ENCODE assay signal across 1 cellular context in the genomic region with DNA sequence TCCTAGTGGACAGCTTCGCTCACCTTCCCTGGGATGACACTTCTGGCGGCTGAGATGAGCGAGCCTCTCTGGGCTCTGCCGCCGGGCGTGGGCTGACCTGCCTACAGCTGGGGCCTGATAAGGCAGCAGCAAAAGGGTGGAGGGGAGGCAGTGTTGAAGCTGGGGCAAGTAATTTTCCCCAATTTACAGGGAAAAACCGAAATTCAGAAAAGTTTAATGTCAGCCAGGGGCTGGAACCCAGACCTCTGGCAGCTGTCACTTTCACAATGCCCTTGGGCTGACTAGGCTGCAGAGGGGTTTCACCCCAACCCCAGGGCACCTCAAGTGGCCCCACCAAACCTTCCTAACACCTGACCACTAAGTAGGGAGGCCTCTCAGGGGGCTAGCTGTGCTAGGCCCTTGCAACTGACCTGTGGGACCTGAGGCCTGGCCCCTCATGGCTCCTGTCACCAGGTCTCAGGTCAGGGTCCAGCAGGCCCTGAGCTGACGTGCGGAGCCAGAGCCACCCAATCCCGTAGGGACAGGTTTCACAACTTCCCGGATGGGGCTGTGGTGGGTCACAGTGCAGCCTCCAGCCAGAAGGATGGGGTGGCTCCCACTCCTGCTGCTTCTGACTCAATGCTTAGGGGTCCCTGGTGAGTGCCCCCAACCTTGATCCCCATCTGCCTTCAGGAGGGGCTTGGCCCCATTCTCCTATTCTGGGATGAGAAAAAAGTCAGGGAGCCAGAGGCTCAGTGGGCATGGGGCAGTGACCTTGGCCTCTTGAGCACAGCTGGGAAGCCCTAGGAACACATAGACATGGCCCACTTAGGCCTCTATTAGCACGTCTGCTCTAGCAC.
A peak's percentile ranks its signal among the peaks of the same experiment; 100 is the strongest.
TF ChIP-seq lines count a peak whose summit lies in the region.
"Not testable (repeated sequence)": the region's sequence is repeated elsewhere in the genome, so short reads cannot be mapped to it uniquely, and the experiment has no call there.

No MANE protein-coding gene starts in this region.

TF ChIP-seq in K562, 482 proteins besides CTCF, POLR2A, EP300 and RAD21 (continued from another document and continues in another):
- TF ChIP-seq, protein P1, sequence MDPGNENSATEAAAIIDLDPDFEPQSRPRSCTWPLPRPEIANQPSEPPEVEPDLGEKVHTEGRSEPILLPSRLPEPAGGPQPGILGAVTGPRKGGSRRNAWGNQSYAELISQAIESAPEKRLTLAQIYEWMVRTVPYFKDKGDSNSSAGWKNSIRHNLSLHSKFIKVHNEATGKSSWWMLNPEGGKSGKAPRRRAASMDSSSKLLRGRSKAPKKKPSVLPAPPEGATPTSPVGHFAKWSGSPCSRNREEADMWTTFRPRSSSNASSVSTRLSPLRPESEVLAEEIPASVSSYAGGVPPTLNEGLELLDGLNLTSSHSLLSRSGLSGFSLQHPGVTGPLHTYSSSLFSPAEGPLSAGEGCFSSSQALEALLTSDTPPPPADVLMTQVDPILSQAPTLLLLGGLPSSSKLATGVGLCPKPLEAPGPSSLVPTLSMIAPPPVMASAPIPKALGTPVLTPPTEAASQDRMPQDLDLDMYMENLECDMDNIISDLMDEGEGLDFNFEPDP (CRISPR knock-in tag; IDR thresholded peaks at IDR 0.05), result peak; percentile 92
- 0 out of 2 replicates have a peak, but pooled peaks have one; percentile 9 for TF ChIP-seq ZNF41 (CRISPR knock-in tag; conservative IDR thresholded peaks at IDR 0.05)
- TF ChIP-seq AFF1 (IDR thresholded peaks at IDR 0.05; ENCODE audit: low read depth in 1 of 2, partially characterized antibody in 2 of 2), result peak in 1 of 2 experiments; percentile 13
- peak; percentile 33 for TF ChIP-seq NFRKB (IDR thresholded peaks at IDR 0.05; ENCODE audit: low read depth)
- peak; percentile 76; the same call in 1 of the 2 replicates for TF ChIP-seq GATA2 (CRISPR knock-in tag; IDR thresholded peaks at IDR 0.05)
- 0 out of 4 replicates have a peak, but pooled peaks of 1 of the 2 experiments have one; percentile 34 for TF ChIP-seq TEAD1 (CRISPR knock-in tag; IDR thresholded peaks at IDR 0.05)
- TF ChIP-seq RHOXF2B (CRISPR knock-in tag; conservative IDR thresholded peaks at IDR 0.05), result peak; percentile 95
- TF ChIP-seq ZKSCAN1 (IDR thresholded peaks at IDR 0.05; ENCODE audit: low read depth, low read length), result peak; percentile 25; the same call in 1 of the 2 replicates
- not testable (repeated sequence) for TF ChIP-seq PBX2 (CRISPR knock-in tag; IDR thresholded peaks at IDR 0.05; ENCODE audit: low read depth); ZNF740 (CRISPR knock-in tag; IDR thresholded peaks at IDR 0.05)
- 0 out of 2 replicates have a peak, but pooled peaks have one; percentile 15 for TF ChIP-seq PBX2 (tag; conservative IDR thresholded peaks at IDR 0.05; ENCODE audit: low read depth)
- TF ChIP-seq GMEB1 (CRISPR knock-in tag; IDR thresholded peaks at IDR 0.05), result peak; percentile 58; the same call in 1 of the 2 replicates
- peak; percentile 71 for TF ChIP-seq CBFA2T2 (conservative IDR thresholded peaks at IDR 0.05)
- 0 out of 2 replicates have a peak, but pooled peaks have one; percentile 8 for TF ChIP-seq NR2F6 (CRISPR knock-in tag; IDR thresholded peaks at IDR 0.05)
- TF ChIP-seq ZNF740 (tag; IDR thresholded peaks at IDR 0.05), result peak in 1 of 2 experiments; percentile 56; a peak in 2 of 4 replicates
- peak; percentile 94 for TF ChIP-seq CEBPB (tag; IDR thresholded peaks at IDR 0.05)
- TF ChIP-seq ZNF444 (CRISPR knock-in tag; IDR thresholded peaks at IDR 0.05), result 0 out of 2 replicates have a peak, but pooled peaks have one; percentile 36
- TF ChIP-seq SRF (CRISPR knock-in tag; IDR thresholded peaks at IDR 0.05), result peak in 1 of 2 experiments; percentile 64
- peak; percentile 2 for TF ChIP-seq CXXC5 (CRISPR knock-in tag; IDR thresholded peaks at IDR 0.05)
- TF ChIP-seq STAT5A (IDR thresholded peaks at IDR 0.05; ENCODE audit: borderline replicate concordance, low read length), result peak; percentile 69
- TF ChIP-seq, protein P2, sequence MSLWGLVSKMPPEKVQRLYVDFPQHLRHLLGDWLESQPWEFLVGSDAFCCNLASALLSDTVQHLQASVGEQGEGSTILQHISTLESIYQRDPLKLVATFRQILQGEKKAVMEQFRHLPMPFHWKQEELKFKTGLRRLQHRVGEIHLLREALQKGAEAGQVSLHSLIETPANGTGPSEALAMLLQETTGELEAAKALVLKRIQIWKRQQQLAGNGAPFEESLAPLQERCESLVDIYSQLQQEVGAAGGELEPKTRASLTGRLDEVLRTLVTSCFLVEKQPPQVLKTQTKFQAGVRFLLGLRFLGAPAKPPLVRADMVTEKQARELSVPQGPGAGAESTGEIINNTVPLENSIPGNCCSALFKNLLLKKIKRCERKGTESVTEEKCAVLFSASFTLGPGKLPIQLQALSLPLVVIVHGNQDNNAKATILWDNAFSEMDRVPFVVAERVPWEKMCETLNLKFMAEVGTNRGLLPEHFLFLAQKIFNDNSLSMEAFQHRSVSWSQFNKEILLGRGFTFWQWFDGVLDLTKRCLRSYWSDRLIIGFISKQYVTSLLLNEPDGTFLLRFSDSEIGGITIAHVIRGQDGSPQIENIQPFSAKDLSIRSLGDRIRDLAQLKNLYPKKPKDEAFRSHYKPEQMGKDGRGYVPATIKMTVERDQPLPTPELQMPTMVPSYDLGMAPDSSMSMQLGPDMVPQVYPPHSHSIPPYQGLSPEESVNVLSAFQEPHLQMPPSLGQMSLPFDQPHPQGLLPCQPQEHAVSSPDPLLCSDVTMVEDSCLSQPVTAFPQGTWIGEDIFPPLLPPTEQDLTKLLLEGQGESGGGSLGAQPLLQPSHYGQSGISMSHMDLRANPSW (CRISPR knock-in tag; IDR thresholded peaks at IDR 0.05), result peak; percentile 55
- TF ChIP-seq ZNF707 (CRISPR knock-in tag; conservative IDR thresholded peaks at IDR 0.05), result peak; percentile 36
- TF ChIP-seq, protein P3, sequence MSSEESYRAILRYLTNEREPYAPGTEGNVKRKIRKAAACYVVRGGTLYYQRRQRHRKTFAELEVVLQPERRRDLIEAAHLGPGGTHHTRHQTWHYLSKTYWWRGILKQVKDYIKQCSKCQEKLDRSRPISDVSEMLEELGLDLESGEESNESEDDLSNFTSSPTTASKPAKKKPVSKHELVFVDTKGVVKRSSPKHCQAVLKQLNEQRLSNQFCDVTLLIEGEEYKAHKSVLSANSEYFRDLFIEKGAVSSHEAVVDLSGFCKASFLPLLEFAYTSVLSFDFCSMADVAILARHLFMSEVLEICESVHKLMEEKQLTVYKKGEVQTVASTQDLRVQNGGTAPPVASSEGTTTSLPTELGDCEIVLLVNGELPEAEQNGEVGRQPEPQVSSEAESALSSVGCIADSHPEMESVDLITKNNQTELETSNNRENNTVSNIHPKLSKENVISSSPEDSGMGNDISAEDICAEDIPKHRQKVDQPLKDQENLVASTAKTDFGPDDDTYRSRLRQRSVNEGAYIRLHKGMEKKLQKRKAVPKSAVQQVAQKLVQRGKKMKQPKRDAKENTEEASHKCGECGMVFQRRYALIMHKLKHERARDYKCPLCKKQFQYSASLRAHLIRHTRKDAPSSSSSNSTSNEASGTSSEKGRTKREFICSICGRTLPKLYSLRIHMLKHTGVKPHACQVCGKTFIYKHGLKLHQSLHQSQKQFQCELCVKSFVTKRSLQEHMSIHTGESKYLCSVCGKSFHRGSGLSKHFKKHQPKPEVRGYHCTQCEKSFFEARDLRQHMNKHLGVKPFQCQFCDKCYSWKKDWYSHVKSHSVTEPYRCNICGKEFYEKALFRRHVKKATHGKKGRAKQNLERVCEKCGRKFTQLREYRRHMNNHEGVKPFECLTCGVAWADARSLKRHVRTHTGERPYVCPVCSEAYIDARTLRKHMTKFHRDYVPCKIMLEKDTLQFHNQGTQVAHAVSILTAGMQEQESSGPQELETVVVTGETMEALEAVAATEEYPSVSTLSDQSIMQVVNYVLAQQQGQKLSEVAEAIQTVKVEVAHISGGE (CRISPR knock-in tag; IDR thresholded peaks at IDR 0.05), result 0 out of 6 replicates have a peak, but pooled peaks of 1 of the 3 experiments have one; percentile 21
- peak; percentile 89 for TF ChIP-seq SMARCC2 (IDR thresholded peaks at IDR 0.05; ENCODE audit: low read depth)
- TF ChIP-seq, protein P4, sequence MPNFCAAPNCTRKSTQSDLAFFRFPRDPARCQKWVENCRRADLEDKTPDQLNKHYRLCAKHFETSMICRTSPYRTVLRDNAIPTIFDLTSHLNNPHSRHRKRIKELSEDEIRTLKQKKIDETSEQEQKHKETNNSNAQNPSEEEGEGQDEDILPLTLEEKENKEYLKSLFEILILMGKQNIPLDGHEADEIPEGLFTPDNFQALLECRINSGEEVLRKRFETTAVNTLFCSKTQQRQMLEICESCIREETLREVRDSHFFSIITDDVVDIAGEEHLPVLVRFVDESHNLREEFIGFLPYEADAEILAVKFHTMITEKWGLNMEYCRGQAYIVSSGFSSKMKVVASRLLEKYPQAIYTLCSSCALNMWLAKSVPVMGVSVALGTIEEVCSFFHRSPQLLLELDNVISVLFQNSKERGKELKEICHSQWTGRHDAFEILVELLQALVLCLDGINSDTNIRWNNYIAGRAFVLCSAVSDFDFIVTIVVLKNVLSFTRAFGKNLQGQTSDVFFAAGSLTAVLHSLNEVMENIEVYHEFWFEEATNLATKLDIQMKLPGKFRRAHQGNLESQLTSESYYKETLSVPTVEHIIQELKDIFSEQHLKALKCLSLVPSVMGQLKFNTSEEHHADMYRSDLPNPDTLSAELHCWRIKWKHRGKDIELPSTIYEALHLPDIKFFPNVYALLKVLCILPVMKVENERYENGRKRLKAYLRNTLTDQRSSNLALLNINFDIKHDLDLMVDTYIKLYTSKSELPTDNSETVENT (CRISPR knock-in tag; IDR thresholded peaks at IDR 0.05), result peak; percentile 90; the same call in 1 of the 2 replicates
- 0 out of 2 replicates have a peak, but pooled peaks have one; percentile 27 for TF ChIP-seq E2F3 (CRISPR knock-in tag; IDR thresholded peaks at IDR 0.05)
- TF ChIP-seq RB1 (IDR thresholded peaks at IDR 0.05; ENCODE audit: low read depth), result peak; percentile 84
